34 cellular contexts compared by ENCODE assay signal in genomic region chr12:69087986-69088385, GRCh38.
"Had no signal": no experiment of that assay in that cellular context is flagged by ENCODE, and none has a peak within 500 bp of the region (broad histone marks: within the 10 kb centered on the region; RNA-seq: fewer than 3 reads in every experiment).

No MANE protein-coding gene starts in this region.

- H3K36me3 ChIP-seq: MG63 had no signal

- H3K4me2 ChIP-seq: KMS-11 had no signal

- H3K27me3 ChIP-seq: MG63 had no signal

- H3K27ac ChIP-seq: KMS-11 had no signal

- H3K9me3 ChIP-seq: MG63 had no signal

- DNase-seq: Karpas-422, Kasumi-1, KG1, MG63, MM.1S, MV-4-11, NCI-H1048, NCI-H1092, NCI-H1092 treated with DMSO at 0.1 percent for 48 hours, NCI-H1105, NCI-H1105 treated with DMSO at 0.1 percent for 48 hours, NCI-H1417, NCI-H1417 treated with DMSO at 0.1 percent for 48 hours, NCI-H1436, NCI-H1436 treated with DMSO at 0.1 percent for 48 hours, NCI-H146, NCI-H1694, NCI-H1694 treated with DMSO at 0.1 percent for 48 hours, NCI-H187, NCI-H187 treated with DMSO at 0.1 percent for 48 hours, NCI-H1930, NCI-H2029, NCI-H2029 treated with DMSO at 0.1 percent for 48 hours, NCI-H2081, NCI-H2081 treated with DMSO at 0.1 percent for 48 hours, NCI-H2107, NCI-H2171, NCI-H2171 treated with DMSO at 0.1 percent for 48 hours, NCI-H2227 treated with DMSO at 0.1 percent for 48 hours, NCI-H226, NCI-H345, NCI-H446, NCI-H446 treated with DMSO at 0.1 percent for 48 hours had no signal

- H3K4me3 ChIP-seq: MG63 had no signal

- H3K9ac ChIP-seq: KMS-11 had no signal
